ENCODE assay signal across 18 cellular contexts in genomic region chr3:108171095-108171494, GRCh38.
"Had no signal": no experiment of that assay in that cellular context is flagged by ENCODE, and none has a peak within 500 bp of the region (broad histone marks: within the 10 kb centered on the region; RNA-seq: fewer than 3 reads in every experiment).

No MANE protein-coding gene starts in this region.

- H3K36me3 ChIP-seq: neural progenitor cell, ovary, right atrium auricular region, thoracic aorta, transverse colon had no signal

- H3K4me3 ChIP-seq: dorsolateral prefrontal cortex, heart left ventricle, neural progenitor cell, ovary, right atrium auricular region, stomach, thoracic aorta, transverse colon had no signal

- DNase-seq: cortex of kidney; dorsolateral prefrontal cortex; effector CD8-positive, alpha-beta T cell; heart left ventricle; hippocampal formation; nucleus accumbens; ovary; small intestine; stimulated activated CD4-positive, alpha-beta T cell treated with anti-CD3 and anti-CD28 coated beads, Interleukin-12 subunit alpha, Interleukin-12 subunit beta, amount 100 ng/mL, for 4 hours; stimulated activated naive CD4-positive, alpha-beta T cell; stomach; substantia nigra; transverse colon had no signal

- H3K9me3 ChIP-seq: heart left ventricle, ovary, right atrium auricular region, stomach, thoracic aorta, transverse colon had no signal

- H3K4me1 ChIP-seq: right atrium auricular region, stomach had no signal

- ATAC-seq: esophagus mucosa; heart left ventricle; natural killer cell treated with Interleukin-12 subunit alpha and Interleukin-12 subunit beta and Interleukin-15 and Interleukin-18, amount 100 ng/mL, for 72 hours had no signal
